In the genomic region with DNA sequence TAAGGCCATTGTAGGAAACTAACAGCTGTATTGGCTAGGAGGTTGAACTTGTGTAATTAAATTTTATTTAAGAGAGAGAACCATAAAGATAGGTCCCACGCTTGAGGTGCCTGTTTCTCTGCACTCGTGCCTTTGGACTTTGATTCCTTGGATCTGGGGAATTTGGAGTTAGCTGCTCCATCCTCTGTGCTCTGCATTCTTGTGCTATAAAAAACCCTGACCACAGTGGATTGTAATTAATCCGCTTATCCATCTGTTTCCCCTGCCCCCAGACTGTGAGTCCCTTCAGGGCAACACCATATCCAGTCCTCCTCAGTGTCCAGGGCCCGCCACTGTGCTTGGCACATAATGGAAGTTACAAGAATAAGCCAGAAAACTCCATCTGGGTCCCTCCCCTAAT, we compare ENCODE assay signal across 1 cellular context.
TF ChIP-seq lines count a peak whose summit lies in the region.

No MANE protein-coding gene starts in this region.

TF ChIP-seq in SK-N-SH treated with all-trans-retinoic acid at 6 μM for 48 hours, 23 proteins besides CTCF, POLR2A, EP300 and RAD21 (continued from another document):
- no peak for TF ChIP-seq TCF4 (CRISPR knock-in tag; IDR thresholded peaks at IDR 0.05; ENCODE audit: borderline replicate concordance)
